In genomic region chr11:125952973-125953372, GRCh38 we compare ENCODE assay signal across 2 cellular contexts.
TF ChIP-seq lines count a peak whose summit lies in the region.

No MANE protein-coding gene starts in this region.

TF ChIP-seq in SK-N-SH, 30 proteins besides CTCF, POLR2A, EP300 and RAD21 (continued from another document):
- TF ChIP-seq REST (IDR thresholded peaks at IDR 0.05; ENCODE audit: low read depth, low read length) = no peak

TF ChIP-seq in WTC11, 78 proteins besides CTCF, POLR2A, EP300 and RAD21 (continued from another document):
- no peak for TF ChIP-seq USF2 (CRISPR knock-in tag; IDR thresholded peaks at IDR 0.05)
- TF ChIP-seq FOXJ3 (CRISPR knock-in tag; IDR thresholded peaks at IDR 0.05; ENCODE audit: borderline replicate concordance) = no peak
- TF ChIP-seq ATF2 (CRISPR knock-in tag; IDR thresholded peaks at IDR 0.05; ENCODE audit: borderline replicate concordance, low read depth) = no peak
- TF ChIP-seq JAZF1 (CRISPR knock-in tag; IDR thresholded peaks at IDR 0.05) = no peak
- no peak for TF ChIP-seq IRF2 (CRISPR knock-in tag; IDR thresholded peaks at IDR 0.05; ENCODE audit: borderline replicate concordance, low read depth)
- TF ChIP-seq AR (CRISPR knock-in tag; IDR thresholded peaks at IDR 0.05) = no peak
- TF ChIP-seq E2F1 (CRISPR knock-in tag; IDR thresholded peaks at IDR 0.05) = no peak
- no peak for TF ChIP-seq NR2C2 (CRISPR knock-in tag; IDR thresholded peaks at IDR 0.05)
- no peak for TF ChIP-seq ZNF219 (CRISPR knock-in tag; IDR thresholded peaks at IDR 0.05; ENCODE audit: borderline replicate concordance)
- TF ChIP-seq CDX4 (CRISPR knock-in tag; IDR thresholded peaks at IDR 0.05; ENCODE audit: borderline replicate concordance) = no peak
- no peak for TF ChIP-seq EMX1 (CRISPR knock-in tag; IDR thresholded peaks at IDR 0.05)
